Comparison of ENCODE assay signal across 10 cellular contexts in the genomic region with DNA sequence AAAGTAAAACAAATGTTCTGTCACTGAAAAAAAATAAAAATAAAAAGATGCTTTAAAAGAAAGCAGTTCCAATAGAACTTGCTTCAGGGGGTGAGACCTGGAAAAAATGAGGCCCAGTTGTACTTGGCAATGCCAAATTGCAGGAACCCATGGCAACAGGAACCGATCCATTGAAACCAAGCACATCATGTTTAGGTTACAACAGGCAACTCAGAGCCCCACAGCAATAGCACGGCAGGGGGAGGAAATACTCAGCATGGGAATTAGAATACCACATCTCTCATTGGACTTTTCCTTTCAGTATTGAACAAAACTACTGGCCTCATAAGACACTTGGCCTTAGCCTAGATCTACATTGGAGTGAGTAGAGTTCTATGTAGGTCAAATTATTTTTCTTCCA.
DNase-seq lines count a peak whose midpoint lies in the region; ATAC-seq and TF ChIP-seq lines count a peak whose summit lies in the region.
"Had no signal": no experiment of that assay in that cellular context is flagged by ENCODE, and none has a peak within 500 bp of the region (broad histone marks: within the 10 kb centered on the region; RNA-seq: fewer than 3 reads in every experiment).

No MANE protein-coding gene starts in this region.

- H3K4me3 ChIP-seq in astrocyte of the cerebellum (ENCODE audit: low read depth, low read length) (no peak overlapping the region), ovary (no peak overlapping the region)

- no peaks in the 10 kb centered on the region for H3K9me3 ChIP-seq in ovary
- H3K9me3 ChIP-seq: BE2C had no signal

- no peak overlapping the region for H3K27ac ChIP-seq in ovary

- H3K4me1 ChIP-seq in ovary (ENCODE audit: insufficient read depth), result no peaks in the 10 kb centered on the region
- H3K4me1 ChIP-seq: BE2C had no signal

- WGBS in ovary, 3 donors, result 19 to 31% (median 22%) methylated on average over 2 of the region's 2 CpGs

- ATAC-seq in HG02938 (IDR thresholded peaks at IDR 0.05; ENCODE audit: unreplicated experiment), result peak; percentile 51
- no peak for ATAC-seq in GM21723 (IDR thresholded peaks at IDR 0.05; ENCODE audit: unreplicated experiment)

- no peaks in the 10 kb centered on the region for H3K36me3 ChIP-seq in ovary
- H3K36me3 ChIP-seq: BE2C had no signal

- no peak for TF ChIP-seq CTCF in astrocyte of the cerebellum (IDR thresholded peaks at IDR 0.05; ENCODE audit: low read depth, low read length, missing control alignments)
- TF ChIP-seq CTCF in ovary (IDR thresholded peaks at IDR 0.05), result no peak

- no peak for TF ChIP-seq POLR2A in ovary (IDR thresholded peaks at IDR 0.05)

- in situ Hi-C loops in astrocyte of the cerebellum (cut with HindIII; ENCODE audit: low sequenced_read_pairs), result no loop called here

- DNase-seq in Daoy (ENCODE audit: low read depth), result peak; percentile 7
- DNase-seq in astrocyte of the cerebellum (ENCODE audit: low read depth), result peak; percentile 46
- peak; percentile 17 for DNase-seq in iPS-NIHi11 (ENCODE audit: low spot score)
- DNase-seq in ovary, result no peak
- DNase-seq in SKM-1 treated with dmso at 0.1 percent for 144 hours (lab: John Stamatoyannopoulos, UW; ENCODE audit: unreplicated experiment), result no peak
- DNase-seq in COLO829 (ENCODE audit: low spot score), result no peak
- DNase-seq: BE2C; stimulated activated CD4-positive, alpha-beta T cell treated with anti-CD3 and anti-CD28 coated beads, Interleukin-12 subunit alpha, Interleukin-12 subunit beta, amount 100 ng/mL, for 4 hours had no signal

- H3K27me3 ChIP-seq in ovary, result no peaks in the 10 kb centered on the region
- H3K27me3 ChIP-seq: BE2C had no signal

- TF ChIP-seq EP300 in ovary (IDR thresholded peaks at IDR 0.05), result no peak

- intact Hi-C loops in ovary (cut with DNase I), result no loop called here

Comparison
In these comparisons a context has a peak if more than half of its experiments do, and no peak if none do; other contexts are left out.
1. DNase-seq: peak in Daoy (single experiment), astrocyte of the cerebellum (single experiment) and iPS-NIHi11 (single experiment); none in ovary (0 of 5), SKM-1 treated with dmso at 0.1 percent for 144 hours (single experiment) and COLO829 (single experiment).